Comparison of ENCODE assay signal across 24 cellular contexts in genomic region chr5:135425641-135426040, GRCh38. TPM values are rescaled to one million over a fixed set of nuclear protein-coding genes. Genes with fewer than 3 reads are reported as not detected.
DNase-seq lines count a peak whose midpoint lies in the region; ATAC-seq, FAIRE-seq and TF ChIP-seq lines count a peak whose summit lies in the region.
"Had no signal": no experiment of that assay in that cellular context is flagged by ENCODE, and none has a peak within 500 bp of the region (broad histone marks: within the 10 kb centered on the region; RNA-seq: fewer than 3 reads in every experiment).

No MANE protein-coding gene starts in this region.

- 43 to 56% methylated on average over 2 of the region's 2 CpGs for WGBS in upper lobe of left lung, 2 donors
- WGBS in trophoblast cell (ENCODE audit: extremely low coverage, insufficient coverage, insufficient read length), result no CpG with 5 or more reads among the region's 2 CpGs

- peaks cover 5 to 25% of the 10 kb centered on the region in 2 experiments for H3K27me3 ChIP-seq in endothelial cell of umbilical vein (ENCODE audit: control insufficient read depth in 2 of 2, insufficient read depth in 2 of 2, low read length in 2 of 2)
- H3K27me3 ChIP-seq in upper lobe of left lung, result no peaks in the 10 kb centered on the region
- H3K27me3 ChIP-seq in trophoblast cell (ENCODE audit: insufficient read depth, low read length), result no peaks in the 10 kb centered on the region
- H3K27me3 ChIP-seq: ovary had no signal

- in situ Hi-C loops in KBM-7 (cut with MboI; ENCODE audit: low pct_unique_long_range_greater_than_20kb, low sequenced_read_pairs), result no loop called here

- TF ChIP-seq EP300 in upper lobe of left lung (IDR thresholded peaks at IDR 0.05), result no peak

- no peak overlapping the region for H4K91ac ChIP-seq in trophoblast cell (ENCODE audit: low read depth, low read length)

- no peak overlapping the region for H3K27ac ChIP-seq in endothelial cell of umbilical vein (ENCODE audit: insufficient read depth, low read depth, low read length)
- peak overlapping the region in 2 of 4 donors; percentile 36 to 38 for H3K27ac ChIP-seq in upper lobe of left lung
- no peak overlapping the region for H3K27ac ChIP-seq in trophoblast cell (ENCODE audit: low read depth, low read length)
- H3K27ac ChIP-seq: 22Rv1, ovary had no signal

- H3K36me3 Mint-ChIP-seq in T-helper 2 cell treated with Interferon-gamma antibody and Interleukin-4, amounts not matched to agents 5 μg/mL and 100 μg/mL, for 36 hours (ENCODE audit: low read depth), result no peaks in the 10 kb centered on the region
- H3K36me3 Mint-ChIP-seq: brain had no signal

- TF ChIP-seq CTCF in endothelial cell of umbilical vein (IDR thresholded peaks at IDR 0.05; ENCODE audit: extremely low read depth in 1 of 2, insufficient read depth in 1 of 2, low read depth in 1 of 2, low read length in 2 of 2) (no peak), upper lobe of left lung (IDR thresholded peaks at IDR 0.05) (no peak)

- H2AK5ac ChIP-seq in trophoblast cell (ENCODE audit: low read length), result no peak overlapping the region

- POLR2A ChIA-PET in endothelial cell of umbilical vein (lab: Charles Lee), result no interaction called here

- no peak for DNase-seq in T-helper 2 cell treated with Interferon-gamma antibody and Interleukin-4, amounts not matched to agents 5 μg/mL and 100 μg/mL, for 36 hours (ENCODE audit: low spot score)
- no peak for DNase-seq in T-helper 2 cell
- peak; percentile 86 for DNase-seq in KBM-7
- DNase-seq in SIG-M5 (lab: John Stamatoyannopoulos, UW), result peak; percentile 8
- no peak for DNase-seq in endothelial cell of umbilical vein (ENCODE audit: low read depth, low spot score)
- no peak for DNase-seq in upper lobe of left lung
- DNase-seq in trophoblast cell, result no peak
- DNase-seq: activated B cell treated with CpG ODN at 0.5 μM for 24 hours; activated naive CD8-positive, alpha-beta T cell treated with anti-CD3 and anti-CD28 coated beads, Interleukin-2, amount 50 U/mL, for 24 hours; left cardiac atrium; ovary; right cardiac atrium; Right ventricle myocardium superior had no signal

- ATAC-seq in upper lobe of left lung (ENCODE audit: low FRiP score in 2 of 2) (no peak), GM18870 (IDR thresholded peaks at IDR 0.05; ENCODE audit: unreplicated experiment) (no peak)

- intact Hi-C loops in endothelial cell of umbilical vein (cut with micrococcal nuclease), result loop anchor here (2.0 kb wide), 1 partner anchor 49 kb away; no protein-coding TSS in a partner anchor

- no peak overlapping the region for H3K14ac ChIP-seq in trophoblast cell (ENCODE audit: low read length)

- dilution Hi-C loops in endothelial cell of umbilical vein (cut with MboI; ENCODE audit: extremely low pct_ligation_motif_present, low sequenced_read_pairs), result no loop called here

- H3K36me3 ChIP-seq in endothelial cell of umbilical vein (ENCODE audit: control insufficient read depth in 2 of 2, extremely low read depth in 1 of 2, insufficient read depth in 2 of 2, low read length in 2 of 2) (no peaks in the 10 kb centered on the region), upper lobe of left lung (no peaks in the 10 kb centered on the region), trophoblast cell (ENCODE audit: control insufficient read depth in 1 of 2, insufficient read depth in 2 of 2, low read length in 2 of 2) (no peaks in the 10 kb centered on the region)
- H3K36me3 ChIP-seq: ovary had no signal

- H3K4me1 ChIP-seq in endothelial cell of umbilical vein (ENCODE audit: control insufficient read depth, extremely low read depth, insufficient read depth, low read length) (no peaks in the 10 kb centered on the region), upper lobe of left lung (peaks cover 0 to 8% (median 3%) of the 10 kb centered on the region in 4 donors), trophoblast cell (ENCODE audit: control insufficient read depth in 1 of 2, insufficient read depth in 2 of 2, low read length in 2 of 2) (peaks cover 0 to 6% of the 10 kb centered on the region in 2 experiments)

- H3K27me3 Mint-ChIP-seq in T-helper 2 cell treated with Interferon-gamma antibody and Interleukin-4, amounts not matched to agents 5 μg/mL and 100 μg/mL, for 36 hours (ENCODE audit: low read depth), result peaks cover 27% of the 10 kb centered on the region

- H4K20me1 ChIP-seq in endothelial cell of umbilical vein (replicated peaks; ENCODE audit: control insufficient read depth, extremely low read depth, insufficient read depth, low read length), result no peaks in the 10 kb centered on the region

- no peak overlapping the region for H3K18ac ChIP-seq in trophoblast cell (ENCODE audit: low read length)

- H3K79me2 ChIP-seq in endothelial cell of umbilical vein (ENCODE audit: control insufficient read depth, insufficient read depth, low read length) (no peaks in the 10 kb centered on the region), trophoblast cell (ENCODE audit: control insufficient read depth, insufficient read depth, low read length, poor library complexity) (no peaks in the 10 kb centered on the region)

- H3K23ac ChIP-seq in trophoblast cell (ENCODE audit: low read length), result no peak overlapping the region

- peaks cover 20% of the 10 kb centered on the region for H3K4me1 Mint-ChIP-seq in T-helper 2 cell treated with Interferon-gamma antibody and Interleukin-4, amounts not matched to agents 5 μg/mL and 100 μg/mL, for 36 hours (ENCODE audit: low read depth)
- H3K4me1 Mint-ChIP-seq: activated B cell treated with CpG ODN at 0.5 μM for 24 hours had no signal

- no peak overlapping the region for H2BK5ac ChIP-seq in trophoblast cell (ENCODE audit: low read depth, low read length, poor library complexity)

- H3K4me3 ChIP-seq in endothelial cell of umbilical vein (replicated peaks in 1 of 3; ENCODE audit: insufficient read depth in 1 of 3, low read depth in 1 of 3, low read length in 3 of 3) (no peak overlapping the region), upper lobe of left lung (no peak overlapping the region), trophoblast cell (ENCODE audit: low read depth, low read length) (no peak overlapping the region)
- H3K4me3 ChIP-seq: ovary had no signal

- H3K9me3 ChIP-seq in endothelial cell of umbilical vein (replicated peaks; ENCODE audit: control insufficient read depth, insufficient read depth, low read length) (no peaks in the 10 kb centered on the region), upper lobe of left lung (peaks cover 0 to 7% (median 2%) of the 10 kb centered on the region in 4 donors), trophoblast cell (ENCODE audit: insufficient read depth, low read depth, low read length) (peaks cover 3% of the 10 kb centered on the region)
- H3K9me3 ChIP-seq: ovary had no signal

- no peak overlapping the region for H4K12ac ChIP-seq in trophoblast cell (ENCODE audit: low read depth, low read length)

- H3K9me1 ChIP-seq in endothelial cell of umbilical vein (replicated peaks; ENCODE audit: control insufficient read depth, extremely low read depth, insufficient read depth, low read length), result no peaks in the 10 kb centered on the region

- peak overlapping the region; percentile 82 for H3K27ac Mint-ChIP-seq in T-helper 2 cell treated with Interferon-gamma antibody and Interleukin-4, amounts not matched to agents 5 μg/mL and 100 μg/mL, for 36 hours
- H3K27ac Mint-ChIP-seq: activated B cell treated with CpG ODN at 0.5 μM for 24 hours; activated naive CD8-positive, alpha-beta T cell treated with anti-CD3 and anti-CD28 coated beads, Interleukin-2, amount 50 U/mL, for 24 hours; brain had no signal

- H2BK120ac ChIP-seq in trophoblast cell (ENCODE audit: insufficient read depth, low read length, poor library complexity), result no peak overlapping the region

- H3K4me2 ChIP-seq in endothelial cell of umbilical vein (ENCODE audit: insufficient read depth, low read length), result no peak overlapping the region
- H3K4me2 ChIP-seq in trophoblast cell (ENCODE audit: low read length), result no peak overlapping the region

- TF ChIP-seq POLR2A in endothelial cell of umbilical vein (IDR thresholded peaks at IDR 0.05; ENCODE audit: low read depth, low read length) (no peak), upper lobe of left lung (IDR thresholded peaks at IDR 0.05) (no peak)

- no peak overlapping the region for H3K4ac ChIP-seq in trophoblast cell (ENCODE audit: low read depth, low read length)

- H3K9ac ChIP-seq in endothelial cell of umbilical vein (replicated peaks; ENCODE audit: extremely low read depth, insufficient read depth, low read length) (no peak overlapping the region), trophoblast cell (ENCODE audit: low read length) (no peak overlapping the region)

- H3K79me1 ChIP-seq in trophoblast cell (ENCODE audit: low read length), result no peaks in the 10 kb centered on the region

- H2AFZ ChIP-seq in endothelial cell of umbilical vein (ENCODE audit: low read depth, low read length) (no peak overlapping the region), trophoblast cell (ENCODE audit: insufficient read depth, low read length, poor library complexity) (no peak overlapping the region)

- no peaks in the 10 kb centered on the region for H3K9me3 Mint-ChIP-seq in T-helper 2 cell treated with Interferon-gamma antibody and Interleukin-4, amounts not matched to agents 5 μg/mL and 100 μg/mL, for 36 hours

- H2BK12ac ChIP-seq in trophoblast cell (ENCODE audit: low read length), result no peak overlapping the region

- H4K8ac ChIP-seq in trophoblast cell (ENCODE audit: low read depth, low read length), result no peak overlapping the region

- BruUV-seq in endothelial cell of umbilical vein (replicated peaks; lab: Mats Ljungman, UMichigan), result no TSS peak

- peak overlapping the region; percentile 51 for H3K4me3 Mint-ChIP-seq in T-helper 2 cell treated with Interferon-gamma antibody and Interleukin-4, amounts not matched to agents 5 μg/mL and 100 μg/mL, for 36 hours
- H3K4me3 Mint-ChIP-seq: activated B cell treated with CpG ODN at 0.5 μM for 24 hours; activated naive CD8-positive, alpha-beta T cell treated with anti-CD3 and anti-CD28 coated beads, Interleukin-2, amount 50 U/mL, for 24 hours; brain; naive thymus-derived CD8-positive, alpha-beta T cell had no signal

- FAIRE-seq in endothelial cell of umbilical vein (lab: Jason Lieb, UNC), result no peak
- FAIRE-seq: colon, urothelium cell line had no signal

- CTCF ChIA-PET in endothelial cell of umbilical vein (lab: Charles Lee), result interaction anchor here (0.6 to 3.9 kb wide), 32 partner anchors 9 to 391 kb away, joined by 3 to 44 read pairs (median 4); partner anchors contain the start of genes MACROH2A1 and PITX1

RNA-seq across cellular contexts. Expression of gene DCANP1, which starts 21.5 kb away (rescaled TPM):
- not detected in 2 replicates for total RNA-seq in endothelial cell of umbilical vein
- not detected in 2 replicates for polyA plus RNA-seq in endothelial cell of umbilical vein
- polyA plus RNA-seq in endothelial cell of umbilical vein (2011; cell fraction: cytosol; rRNA removed), result not detected in 2 replicates
- not detected in 2 replicates for polyA plus RNA-seq in endothelial cell of umbilical vein (2011; cell fraction: nucleus; rRNA removed)
- polyA plus RNA-seq in endothelial cell of umbilical vein (2012), result not detected in 2 replicates
- not detected in 2 replicates for polyA minus RNA-seq in endothelial cell of umbilical vein
- polyA minus RNA-seq in endothelial cell of umbilical vein (2011; cell fraction: cytosol; rRNA and poly(A)+ RNA removed), result not detected
- polyA minus RNA-seq in endothelial cell of umbilical vein (2011; cell fraction: nucleus; rRNA and poly(A)+ RNA removed), result not detected in 2 replicates
- 1 to 10 TPM in 1 of 6 donors, under 1 TPM in 3, not detected in 2; 0.11 to 1.0 (median 0.27) TPM for total RNA-seq in upper lobe of left lung
- not detected in 2 replicates for polyA plus RNA-seq in trophoblast cell (2013)
- total RNA-seq: activated B cell treated with CpG ODN at 0.5 μM for 24 hours; fibroblast of lung; glomerular endothelial cell; HT1080; left cardiac atrium; LHCN-M2; mesenteric fat pad; naive thymus-derived CD8-positive, alpha-beta T cell; right cardiac atrium; Right ventricle myocardium superior had no signal
- polyA plus RNA-seq: fibroblast of lung; naive thymus-derived CD8-positive, alpha-beta T cell; ovary; right cardiac atrium had no signal

RNA-seq across cellular contexts. Expression of gene TIFAB, which starts 26.5 kb away (rescaled TPM):
- total RNA-seq in endothelial cell of umbilical vein (not detected in 2 replicates), upper lobe of left lung (under 1 TPM in 2 of 6 donors, not detected in 4; 0.23 to 0.24 TPM)
- polyA plus RNA-seq in endothelial cell of umbilical vein, result not detected in 2 replicates
- not detected in 2 replicates for polyA plus RNA-seq in endothelial cell of umbilical vein (2011; cell fraction: cytosol; rRNA removed)
- polyA plus RNA-seq in endothelial cell of umbilical vein (2011; cell fraction: nucleus; rRNA removed), result not detected in 2 replicates
- polyA plus RNA-seq in endothelial cell of umbilical vein (2012), result not detected in 2 replicates
- not detected in 2 replicates for polyA minus RNA-seq in endothelial cell of umbilical vein
- not detected for polyA minus RNA-seq in endothelial cell of umbilical vein (2011; cell fraction: cytosol; rRNA and poly(A)+ RNA removed)
- polyA minus RNA-seq in endothelial cell of umbilical vein (2011; cell fraction: nucleus; rRNA and poly(A)+ RNA removed), result not detected in 2 replicates
- polyA plus RNA-seq in trophoblast cell (2013), result not detected in 2 replicates
- total RNA-seq: activated B cell treated with CpG ODN at 0.5 μM for 24 hours; fibroblast of lung; glomerular endothelial cell; HT1080; left cardiac atrium; LHCN-M2; mesenteric fat pad; naive thymus-derived CD8-positive, alpha-beta T cell; right cardiac atrium; Right ventricle myocardium superior had no signal
- polyA plus RNA-seq: fibroblast of lung; naive thymus-derived CD8-positive, alpha-beta T cell; right cardiac atrium had no signal

RNA-seq across cellular contexts. Expression of gene MACROH2A1, which starts 26.6 kb away (rescaled TPM):
- 142 and 147 TPM in 2 replicates for total RNA-seq in endothelial cell of umbilical vein
- 74.1 and 89.3 TPM in 2 replicates for polyA plus RNA-seq in endothelial cell of umbilical vein
- 91.8 and 107 TPM in 2 replicates for polyA plus RNA-seq in endothelial cell of umbilical vein (2011; cell fraction: cytosol; rRNA removed)
- polyA plus RNA-seq in endothelial cell of umbilical vein (2011; cell fraction: nucleus; rRNA removed), result 336 and 348 TPM in 2 replicates
- polyA plus RNA-seq in endothelial cell of umbilical vein (2012), result 85.0 and 114 TPM in 2 replicates
- 107 and 109 TPM in 2 replicates for polyA minus RNA-seq in endothelial cell of umbilical vein
- 65.6 TPM for polyA minus RNA-seq in endothelial cell of umbilical vein (2011; cell fraction: cytosol; rRNA and poly(A)+ RNA removed)
- 158 and 178 TPM in 2 replicates for polyA minus RNA-seq in endothelial cell of umbilical vein (2011; cell fraction: nucleus; rRNA and poly(A)+ RNA removed)
- total RNA-seq in upper lobe of left lung, result 100 to 1,000 TPM; 232 to 690 (median 355) TPM
- polyA plus RNA-seq in trophoblast cell (2013), result 172 and 175 TPM in 2 replicates

Comparison
In these comparisons a context has a peak if more than half of its experiments do, and no peak if none do; other contexts are left out.
1. DNase-seq: peak in KBM-7 (single experiment) and SIG-M5 (single experiment); none in T-helper 2 cell treated with Interferon-gamma antibody and Interleukin-4, amounts not matched to agents 5 μg/mL and 100 μg/mL, for 36 hours (single experiment), T-helper 2 cell (0 of 5), endothelial cell of umbilical vein (single experiment), upper lobe of left lung (0 of 2) and trophoblast cell (0 of 2).